ENCODE assay signal across 16 cellular contexts in the genomic region with DNA sequence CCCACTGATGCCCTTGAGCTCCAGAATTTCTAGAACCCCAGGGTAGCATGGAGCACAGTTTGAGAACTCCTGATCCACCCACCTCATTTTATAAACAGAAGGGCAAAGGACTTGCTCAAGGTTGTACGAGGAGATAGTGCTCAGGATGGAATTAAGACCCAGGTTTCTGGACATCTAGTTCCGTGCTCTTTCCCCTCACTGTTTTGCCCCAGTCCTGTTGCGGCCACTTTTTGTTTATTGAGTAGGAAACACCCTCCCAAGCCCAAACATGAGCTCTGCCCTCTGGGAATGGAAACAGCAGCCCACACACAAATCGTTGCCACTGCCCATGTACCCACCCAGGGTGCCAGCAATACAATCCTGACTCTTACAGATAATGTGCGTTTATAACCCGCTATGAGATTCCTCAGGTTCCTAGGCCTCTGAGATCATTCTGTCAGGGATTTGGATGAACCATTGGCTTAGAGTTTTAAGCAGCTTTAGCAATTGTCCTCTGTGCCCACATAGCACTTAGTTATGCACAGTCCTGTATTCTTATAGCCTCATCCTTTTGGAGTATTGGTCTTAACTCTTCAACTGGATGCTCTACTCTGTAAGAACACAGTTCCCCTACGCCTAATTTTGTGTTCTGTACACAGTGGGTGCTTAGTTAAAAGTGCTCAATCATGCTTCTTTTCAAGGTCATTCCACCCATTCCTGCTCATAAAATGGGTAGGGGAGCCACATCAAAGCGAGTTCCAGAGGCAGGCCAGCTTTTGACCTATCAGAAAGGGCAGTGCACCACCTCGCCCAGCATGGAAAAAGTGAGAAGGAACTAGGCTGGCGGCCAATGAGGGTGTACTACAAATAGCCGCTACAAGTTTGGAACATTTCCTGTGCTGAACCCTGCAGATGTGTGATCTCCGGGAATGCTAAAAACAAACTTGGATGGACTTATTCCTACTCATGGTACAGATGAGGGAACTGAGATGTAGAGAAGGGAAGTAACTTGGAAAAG.
DNase-seq lines count a peak whose midpoint lies in the region; ATAC-seq and TF ChIP-seq lines count a peak whose summit lies in the region.
"Had no signal": no experiment of that assay in that cellular context is flagged by ENCODE, and none has a peak within 500 bp of the region (broad histone marks: within the 10 kb centered on the region; RNA-seq: fewer than 3 reads in every experiment).

No MANE protein-coding gene starts in this region.

- H3K4me3 ChIP-seq in AG10803 (ENCODE audit: low read length) (no peak overlapping the region), choroid plexus epithelial cell (ENCODE audit: low read depth, low read length) (no peak overlapping the region), right atrium auricular region (no peak overlapping the region), gastrocnemius medialis (no peak overlapping the region)
- H3K4me3 ChIP-seq: HAP-1, prostate gland had no signal

- H3K9me3 ChIP-seq in right atrium auricular region (peaks cover 0 to 8% of the 10 kb centered on the region in 2 donors), gastrocnemius medialis (no peaks in the 10 kb centered on the region)
- H3K9me3 ChIP-seq: prostate gland had no signal

- in situ Hi-C loops in gastrocnemius medialis (cut with MboI; ENCODE audit: low sequenced_read_pairs in 4 of 4) = no loop called here

- ATAC-seq in gastrocnemius medialis = peak; percentile 58 to 81
- no peak for ATAC-seq in HG02763 (IDR thresholded peaks at IDR 0.05; ENCODE audit: unreplicated experiment)
- ATAC-seq: T-helper 17 cell had no signal

- peaks cover 0 to 41% of the 10 kb centered on the region in 2 donors for H3K4me1 ChIP-seq in right atrium auricular region
- peaks cover 19 to 23% of the 10 kb centered on the region in 2 donors for H3K4me1 ChIP-seq in gastrocnemius medialis
- H3K4me1 ChIP-seq: HAP-1, prostate gland had no signal

- peak; percentile 68 for DNase-seq in AG10803 (ENCODE audit: low read depth)
- DNase-seq in choroid plexus epithelial cell (ENCODE audit: low read depth) = peak; percentile 64
- DNase-seq in right atrium auricular region (ENCODE audit: low spot score) = peak; percentile 79
- DNase-seq in gastrocnemius medialis = peak; percentile 25 to 33
- DNase-seq in NCI-H187 (lab: John Stamatoyannopoulos, UW) = no peak
- no peak for DNase-seq in activated CD4-positive, CD25-positive, alpha-beta regulatory T cell treated with anti-CD3 and anti-CD28 coated beads, Interleukin-2, amount 50 U/mL, for 72 hours
- DNase-seq in NCI-H446 (lab: John Stamatoyannopoulos, UW) = no peak
- DNase-seq: activated CD4-positive, alpha-beta memory T cell treated with anti-CD3 and anti-CD28 coated beads for 36 hours; cortex of kidney; mesendoderm; NCI-H2029; substantia nigra; T-helper 17 cell had no signal

- TF ChIP-seq POLR2A in gastrocnemius medialis (IDR thresholded peaks at IDR 0.05) = no peak

- no peaks in the 10 kb centered on the region for H3K27me3 ChIP-seq in right atrium auricular region
- no peaks in the 10 kb centered on the region for H3K27me3 ChIP-seq in gastrocnemius medialis

- intact Hi-C loops in gastrocnemius medialis (cut with DNase I; ENCODE audit: low total_unique reads) = no loop called here

- no peak for TF ChIP-seq CTCF in AG10803 (conservative IDR thresholded peaks at IDR 0.05; ENCODE audit: low read length)
- no peak for TF ChIP-seq CTCF in choroid plexus epithelial cell (conservative IDR thresholded peaks at IDR 0.05; ENCODE audit: low read depth, low read length)
- TF ChIP-seq CTCF in right atrium auricular region (IDR thresholded peaks at IDR 0.05) = no peak
- no peak for TF ChIP-seq CTCF in gastrocnemius medialis (IDR thresholded peaks at IDR 0.05 in 4 of 5, conservative IDR thresholded peaks at IDR 0.05 in 1 of 5)

- no peaks in the 10 kb centered on the region for H3K36me3 ChIP-seq in right atrium auricular region
- H3K36me3 ChIP-seq in gastrocnemius medialis = no peaks in the 10 kb centered on the region
- H3K36me3 ChIP-seq: HAP-1, prostate gland had no signal

- H3K27ac ChIP-seq in right atrium auricular region (peak overlapping the region; percentile 80 to 90), gastrocnemius medialis (peak overlapping the region; percentile 20 to 56 (median 48))

Comparison
In these comparisons a context has a peak if more than half of its experiments do, and no peak if none do; other contexts are left out.
1. DNase-seq: peak in AG10803 (single experiment), choroid plexus epithelial cell (single experiment), right atrium auricular region (single experiment) and gastrocnemius medialis (2 of 2); none in NCI-H187 (0 of 2), activated CD4-positive, CD25-positive, alpha-beta regulatory T cell treated with anti-CD3 and anti-CD28 coated beads, Interleukin-2, amount 50 U/mL, for 72 hours (single experiment) and NCI-H446 (0 of 2).